Comparison of ENCODE assay signal across 16 cellular contexts in genomic region chr3:107600784-107601183, GRCh38.
A peak's percentile ranks its signal among the peaks of the same experiment; 100 is the strongest.
DNase-seq lines count a peak whose midpoint lies in the region; TF ChIP-seq lines count a peak whose summit lies in the region.
"Had no signal": no experiment of that assay in that cellular context is flagged by ENCODE, and none has a peak within 500 bp of the region (broad histone marks: within the 10 kb centered on the region; RNA-seq: fewer than 3 reads in every experiment).

No MANE protein-coding gene starts in this region.

- H2AFZ ChIP-seq in mammary epithelial cell (ENCODE audit: low read depth, low read length) = peak overlapping the region; percentile 24

- peaks cover 49% of the 10 kb centered on the region for H3K79me2 ChIP-seq in mammary epithelial cell (ENCODE audit: insufficient read depth, low read length)

- H3K4me3 Mint-ChIP-seq in T-helper 2 cell treated with Interferon-gamma antibody and Interleukin-4, amounts not matched to agents 5 μg/mL and 100 μg/mL, for 36 hours = peak overlapping the region; percentile 88
- no peak overlapping the region for H3K4me3 Mint-ChIP-seq in progenitor cell of endocrine pancreas (ENCODE audit: low read depth)
- H3K4me3 Mint-ChIP-seq: activated CD8-positive, alpha-beta memory T cell treated with anti-CD3 and anti-CD28 coated beads, Interleukin-2, amount 10 ng/mL, durations not matched to agents 7 days and 5 days had no signal

- no TSS peak for BruUV-seq in mammary epithelial cell (replicated peaks; lab: Mats Ljungman, UMichigan)

- in situ Hi-C loops in mammary epithelial cell (cut with MboI; ENCODE audit: low sequenced_read_pairs in 2 of 2) = no loop called here

- peaks cover 21% of the 10 kb centered on the region for H3K4me1 ChIP-seq in mammary epithelial cell (ENCODE audit: insufficient read depth, low read length)
- H3K4me1 ChIP-seq in breast epithelium = no peaks in the 10 kb centered on the region
- peaks cover 11% of the 10 kb centered on the region for H3K4me1 ChIP-seq in thymus (ENCODE audit: control insufficient read depth, insufficient read depth, low read length)
- peaks cover 27% of the 10 kb centered on the region for H3K4me1 ChIP-seq in suprapubic skin
- H3K4me1 ChIP-seq: BE2C had no signal

- CTCF ChIA-PET in mammary epithelial cell (lab: Charles Lee; ENCODE audit: low non-redundant PET) = no interaction called here

- H3K27ac ChIP-seq in mammary epithelial cell (ENCODE audit: insufficient read depth, low read depth, low read length) = no peak overlapping the region
- H3K27ac ChIP-seq in breast epithelium = peak overlapping the region in 1 of 2 donors; percentile 26
- peak overlapping the region; percentile 61 for H3K27ac ChIP-seq in thymus (ENCODE audit: low read depth)
- no peak overlapping the region for H3K27ac ChIP-seq in suprapubic skin

- no peak for DNase-seq in mammary epithelial cell
- no peak for DNase-seq in breast epithelium (ENCODE audit: low spot score in 2 of 2)
- no peak for DNase-seq in T-helper 2 cell treated with Interferon-gamma antibody and Interleukin-4, amounts not matched to agents 5 μg/mL and 100 μg/mL, for 36 hours (ENCODE audit: low spot score)
- DNase-seq in fibroblast of pulmonary artery (ENCODE audit: low read depth) = peak; percentile 19
- no peak for DNase-seq in progenitor cell of endocrine pancreas (ENCODE audit: low spot score, unreplicated experiment)
- no peak for DNase-seq in NCI-H82 (lab: John Stamatoyannopoulos, UW)
- DNase-seq in suprapubic skin (ENCODE audit: low spot score in 2 of 2) = no peak
- DNase-seq: activated CD8-positive, alpha-beta memory T cell treated with anti-CD3 and anti-CD28 coated beads, Interleukin-2, amount 10 ng/mL, durations not matched to agents 7 days and 5 days; aorta; BE2C; effector memory CD4-positive, alpha-beta T cell; left ventricle myocardium superior; NCI-H2029 treated with DMSO at 0.1 percent for 48 hours; occipital lobe had no signal

- H3K27me3 Mint-ChIP-seq in T-helper 2 cell treated with Interferon-gamma antibody and Interleukin-4, amounts not matched to agents 5 μg/mL and 100 μg/mL, for 36 hours (ENCODE audit: low read depth) = no peaks in the 10 kb centered on the region
- no peaks in the 10 kb centered on the region for H3K27me3 Mint-ChIP-seq in progenitor cell of endocrine pancreas
- H3K27me3 Mint-ChIP-seq: activated CD8-positive, alpha-beta memory T cell treated with anti-CD3 and anti-CD28 coated beads, Interleukin-2, amount 10 ng/mL, durations not matched to agents 7 days and 5 days had no signal

- WGBS in mammary epithelial cell (ENCODE audit: low coverage, missing lambda C conversion rate) = 10% methylated on average over 1 of the region's 1 CpG
- 100% methylated on average over 1 of the region's 1 CpG for WGBS in thymus
- WGBS in suprapubic skin = 79% methylated on average over 1 of the region's 1 CpG

- no peak for TF ChIP-seq EP300 in suprapubic skin (IDR thresholded peaks at IDR 0.05)

- H3K36me3 ChIP-seq in mammary epithelial cell (ENCODE audit: insufficient read depth, low read length) (no peaks in the 10 kb centered on the region), breast epithelium (no peaks in the 10 kb centered on the region), thymus (ENCODE audit: control insufficient read depth, insufficient read depth) (no peaks in the 10 kb centered on the region), suprapubic skin (no peaks in the 10 kb centered on the region)
- H3K36me3 ChIP-seq: BE2C had no signal

- H3K9me3 ChIP-seq in mammary epithelial cell (replicated peaks; ENCODE audit: insufficient read depth, low read length) (no peaks in the 10 kb centered on the region), breast epithelium (no peaks in the 10 kb centered on the region), thymus (ENCODE audit: control insufficient read depth) (no peaks in the 10 kb centered on the region), suprapubic skin (no peaks in the 10 kb centered on the region)
- H3K9me3 ChIP-seq: BE2C had no signal

- H3K4me3 ChIP-seq in mammary epithelial cell (replicated peaks in 1 of 3; ENCODE audit: insufficient read depth in 1 of 3, low read depth in 2 of 3, low read length in 3 of 3) = no peak overlapping the region
- no peak overlapping the region for H3K4me3 ChIP-seq in breast epithelium
- no peak overlapping the region for H3K4me3 ChIP-seq in fibroblast of pulmonary artery (replicated peaks; ENCODE audit: low read depth, low read length)
- H3K4me3 ChIP-seq in thymus (ENCODE audit: low read length) = no peak overlapping the region
- no peak overlapping the region for H3K4me3 ChIP-seq in suprapubic skin
- H3K4me3 ChIP-seq: K562 had no signal

- H3K4me2 ChIP-seq in mammary epithelial cell (ENCODE audit: insufficient read depth, low read depth, low read length) = peak overlapping the region; percentile 100

- no peak overlapping the region for H3K9ac ChIP-seq in mammary epithelial cell (ENCODE audit: insufficient read depth, low read length)

- peaks cover 7% of the 10 kb centered on the region for H3K36me3 Mint-ChIP-seq in T-helper 2 cell treated with Interferon-gamma antibody and Interleukin-4, amounts not matched to agents 5 μg/mL and 100 μg/mL, for 36 hours (ENCODE audit: low read depth)
- H3K36me3 Mint-ChIP-seq in progenitor cell of endocrine pancreas (ENCODE audit: insufficient read depth) = peaks cover 7% of the 10 kb centered on the region

- peaks cover 40% of the 10 kb centered on the region for H3K4me1 Mint-ChIP-seq in T-helper 2 cell treated with Interferon-gamma antibody and Interleukin-4, amounts not matched to agents 5 μg/mL and 100 μg/mL, for 36 hours (ENCODE audit: low read depth)
- H3K4me1 Mint-ChIP-seq in progenitor cell of endocrine pancreas (ENCODE audit: low read depth) = peaks cover 26% of the 10 kb centered on the region

- H3K27ac Mint-ChIP-seq in T-helper 2 cell treated with Interferon-gamma antibody and Interleukin-4, amounts not matched to agents 5 μg/mL and 100 μg/mL, for 36 hours = peak overlapping the region; percentile 67
- H3K27ac Mint-ChIP-seq in progenitor cell of endocrine pancreas = no peak overlapping the region
- H3K27ac Mint-ChIP-seq: activated CD8-positive, alpha-beta memory T cell treated with anti-CD3 and anti-CD28 coated beads, Interleukin-2, amount 10 ng/mL, durations not matched to agents 7 days and 5 days had no signal

- no peak for TF ChIP-seq POLR2A in breast epithelium (IDR thresholded peaks at IDR 0.05)
- TF ChIP-seq POLR2A in suprapubic skin (IDR thresholded peaks at IDR 0.05) = no peak

- no peaks in the 10 kb centered on the region for H3K9me3 Mint-ChIP-seq in T-helper 2 cell treated with Interferon-gamma antibody and Interleukin-4, amounts not matched to agents 5 μg/mL and 100 μg/mL, for 36 hours
- H3K9me3 Mint-ChIP-seq in progenitor cell of endocrine pancreas (ENCODE audit: low read depth) = no peaks in the 10 kb centered on the region

- dilution Hi-C loops in mammary epithelial cell (cut with HindIII; ENCODE audit: low sequenced_read_pairs) = no loop called here

- H3K27me3 ChIP-seq in mammary epithelial cell (ENCODE audit: insufficient read depth, low read length) (no peaks in the 10 kb centered on the region), breast epithelium (no peaks in the 10 kb centered on the region), thymus (ENCODE audit: control insufficient read depth, insufficient read depth) (no peaks in the 10 kb centered on the region), suprapubic skin (no peaks in the 10 kb centered on the region)
- H3K27me3 ChIP-seq: BE2C had no signal

- no peaks in the 10 kb centered on the region for H4K20me1 ChIP-seq in mammary epithelial cell (ENCODE audit: insufficient read depth, low read length)

- TF ChIP-seq CTCF in mammary epithelial cell (conservative IDR thresholded peaks at IDR 0.05 in 1 of 2, IDR thresholded peaks at IDR 0.05 in 1 of 2; ENCODE audit: extremely low read depth in 1 of 2, insufficient read depth in 1 of 2, low read depth in 1 of 2, low read length in 2 of 2) (no peak), breast epithelium (IDR thresholded peaks at IDR 0.05) (no peak), fibroblast of pulmonary artery (IDR thresholded peaks at IDR 0.05; ENCODE audit: low read length, missing control alignments) (no peak), progenitor cell of endocrine pancreas (IDR thresholded peaks at IDR 0.05; ENCODE audit: unreplicated experiment) (no peak), suprapubic skin (IDR thresholded peaks at IDR 0.05) (no peak)

- intact Hi-C loops in mammary epithelial cell (cut with micrococcal nuclease) = no loop called here
- intact Hi-C loops in breast epithelium (cut with DNase I; ENCODE audit: low total_unique reads) = no loop called here
